ENCODE assay signal across 8 cellular contexts in genomic region chr2:159615187-159615935, GRCh38. TPM values are rescaled to one million over a fixed set of nuclear protein-coding genes. Genes with fewer than 3 reads are reported as not detected.
DNase-seq lines count a peak whose midpoint lies in the region; ATAC-seq and TF ChIP-seq lines count a peak whose summit lies in the region.

No MANE protein-coding gene starts in this region.

- intact Hi-C loops in Calu3 (cut with micrococcal nuclease; ENCODE audit: unreplicated experiment): loop anchor here (5.0 kb wide), 2 partner anchors 62 to 97 kb away; partner anchors contain the start of gene MARCHF7

- no peaks in the 10 kb centered on the region for H3K9me3 Mint-ChIP-seq in Calu3 (ENCODE audit: low read depth, unreplicated experiment)
- H3K9me3 Mint-ChIP-seq in mesothelial cell of epicardium: no peaks in the 10 kb centered on the region

- BruUV-seq in Calu3 (replicated peaks; lab: Mats Ljungman, UMichigan): no TSS peak

- H3K4me1 Mint-ChIP-seq in Calu3 (ENCODE audit: low read depth, unreplicated experiment) (peaks cover 29% of the 10 kb centered on the region), mesothelial cell of epicardium (peaks cover 44% of the 10 kb centered on the region)

- TF ChIP-seq CTCF in Calu3 (IDR thresholded peaks at IDR 0.05; ENCODE audit: unreplicated experiment): no peak
- TF ChIP-seq CTCF in mesothelial cell of epicardium (IDR thresholded peaks at IDR 0.05; ENCODE audit: unreplicated experiment): no peak

- CTCF ChIA-PET in Calu3 (lab: Charles Lee): interaction anchor here (0.5 to 1.5 kb wide), 11 partner anchors 13 to 1038 kb away, joined by 3 to 8 read pairs (median 4); no protein-coding TSS in a partner anchor

- peak overlapping the region; percentile 100 for H3K27ac Mint-ChIP-seq in Calu3 (ENCODE audit: unreplicated experiment)
- peak overlapping the region; percentile 100 for H3K27ac Mint-ChIP-seq in mesothelial cell of epicardium

- H3K4me3 Mint-ChIP-seq in Calu3 (ENCODE audit: low read depth, unreplicated experiment) (peak overlapping the region; percentile 89), mesothelial cell of epicardium (peak overlapping the region; percentile 82)

- H3K27me3 Mint-ChIP-seq in Calu3 (ENCODE audit: unreplicated experiment) (no peaks in the 10 kb centered on the region), mesothelial cell of epicardium (ENCODE audit: low read depth) (no peaks in the 10 kb centered on the region)

- peaks cover 30% of the 10 kb centered on the region for H3K36me3 Mint-ChIP-seq in Calu3 (ENCODE audit: insufficient read depth, unreplicated experiment)
- H3K36me3 Mint-ChIP-seq in mesothelial cell of epicardium: no peaks in the 10 kb centered on the region

- peak; percentile 88 for DNase-seq in Calu3
- DNase-seq in HT1080 (ENCODE audit: low read depth): peak; percentile 79
- DNase-seq in NOMO-1 treated with DMSO at 0.1 percent for 48 hours (lab: John Stamatoyannopoulos, UW; ENCODE audit: unreplicated experiment): peak; percentile 87
- DNase-seq in activated T-cell treated with anti-CD3 and anti-CD28 coated beads for 24 hours (ENCODE audit: low read depth): peak; percentile 9
- DNase-seq in epithelial cell of prostate (ENCODE audit: low read depth, low spot score): peak; percentile 53
- peak; percentile 72 to 83 for DNase-seq in mesothelial cell of epicardium (ENCODE audit: low spot score in 2 of 2, unreplicated experiment in 2 of 2)
- peak; percentile 9 to 46 for DNase-seq in stimulated activated CD8-positive, alpha-beta memory T cell treated with anti-CD3 and anti-CD28 coated beads, Interleukin-7, amount 100 ng/mL, for 4 hours (ENCODE audit: low read depth in 2 of 2)

- peak overlapping the region; percentile 94 for H3K27ac ChIP-seq in epithelial cell of prostate

- peak; percentile 53 for ATAC-seq in GM21367 (IDR thresholded peaks at IDR 0.05; ENCODE audit: unreplicated experiment)

RNA-seq across cellular contexts. Expression of gene BAZ2B, which starts 1.0 kb away (rescaled TPM):
- total RNA-seq in Calu3 (2022) (43.3 and 46.4 TPM in 2 replicates), mesothelial cell of epicardium (135 to 143 TPM (median 141 TPM) in 3 replicates)
- total RNA-seq in HT1080 (2014; rRNA removed; shearing (Covaris generic)): 4.4 and 5.9 TPM in 2 replicates
- polyA plus RNA-seq in HT1080 (2015; cell fraction: cytosol; rRNA removed): 2.1 and 6.7 TPM in 2 replicates
- 11.6 and 17.4 TPM in 2 replicates for polyA plus RNA-seq in HT1080 (2015; cell fraction: nucleus; rRNA removed)

Comparison
In these comparisons a context has a peak if more than half of its experiments do, and no peak if none do; other contexts are left out.
1. Peak in every context shown above with its lines: DNase-seq, ATAC-seq and H3K27ac ChIP-seq.
2. DNase-seq: peak in every context shown above with its lines; median percentile 88 in Calu3; 87 in NOMO-1 treated with DMSO at 0.1 percent for 48 hours; 79 in HT1080; 78 in mesothelial cell of epicardium; 53 in epithelial cell of prostate; 28 in stimulated activated CD8-positive, alpha-beta memory T cell treated with anti-CD3 and anti-CD28 coated beads, Interleukin-7, amount 100 ng/mL, for 4 hours; 9 in activated T-cell treated with anti-CD3 and anti-CD28 coated beads for 24 hours.